Comparison of ENCODE assay signal across 9 cellular contexts in the genomic region with DNA sequence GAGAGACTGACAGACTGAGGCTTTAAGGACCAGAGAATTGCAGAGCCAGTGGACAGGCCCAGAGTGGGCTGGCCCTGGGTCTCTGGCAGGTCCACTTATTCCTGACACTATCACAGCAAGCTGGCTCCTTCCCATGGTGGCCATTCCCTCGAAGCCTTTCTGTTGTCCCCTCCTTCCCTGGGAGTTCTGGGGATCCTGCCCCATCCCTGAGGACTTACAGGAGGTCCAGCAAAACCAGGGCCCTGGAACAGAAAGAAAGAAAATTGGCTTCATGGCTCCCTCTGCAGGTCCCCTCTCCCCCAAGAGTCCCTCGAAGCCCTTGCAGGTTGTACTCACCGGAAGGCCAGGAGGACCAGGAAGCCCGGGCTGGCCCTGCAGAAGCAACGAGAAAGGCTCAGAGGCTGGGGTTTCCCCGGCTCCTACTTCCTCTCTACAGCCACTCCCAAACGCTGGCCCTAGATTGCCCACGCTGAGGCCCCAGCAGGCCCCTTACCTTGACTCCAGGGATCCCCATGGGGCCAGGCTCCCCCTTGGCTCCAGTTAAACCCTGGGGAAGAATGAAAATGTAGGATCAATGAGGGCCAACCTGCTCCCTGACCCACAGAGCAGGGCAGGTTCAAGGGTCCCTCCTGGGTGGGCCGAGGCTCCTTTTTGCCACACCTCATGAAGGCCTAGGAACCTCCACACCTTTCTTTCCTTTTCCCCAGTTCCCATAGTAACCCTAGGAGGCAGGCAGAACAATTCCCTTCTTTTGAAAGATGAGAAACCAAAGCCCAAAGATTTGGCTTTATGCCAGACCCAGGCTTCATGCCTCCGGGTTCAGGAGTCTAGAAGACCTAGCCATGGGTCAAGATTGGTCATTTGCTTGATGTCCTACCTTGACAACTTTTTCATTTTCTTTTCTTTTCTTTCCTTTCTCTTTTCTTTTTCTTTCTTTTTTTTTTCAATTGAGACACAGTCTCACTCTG. TPM values are rescaled to one million over a fixed set of nuclear protein-coding genes. Genes with fewer than 3 reads are reported as not detected.
DNase-seq lines count a peak whose midpoint lies in the region; ATAC-seq and TF ChIP-seq lines count a peak whose summit lies in the region.
"Had no signal": no experiment of that assay in that cellular context is flagged by ENCODE, and none has a peak within 500 bp of the region (broad histone marks: within the 10 kb centered on the region; RNA-seq: fewer than 3 reads in every experiment).

No MANE protein-coding gene starts in this region.

- no peaks in the 10 kb centered on the region for H3K36me3 ChIP-seq in esophagus muscularis mucosa

- H3K9me3 Mint-ChIP-seq in T-helper 2 cell treated with Interferon-gamma antibody and Interleukin-4, amounts not matched to agents 5 μg/mL and 100 μg/mL, for 36 hours = no peaks in the 10 kb centered on the region
- H3K9me3 Mint-ChIP-seq in naive thymus-derived CD8-positive, alpha-beta T cell = no peaks in the 10 kb centered on the region
- H3K9me3 Mint-ChIP-seq: CD4-positive, alpha-beta T cell had no signal

- DNase-seq in activated CD4-positive, alpha-beta T cell treated with anti-CD3 and anti-CD28 coated beads for 48 hours = peak; percentile 37
- DNase-seq in activated CD4-positive, alpha-beta T cell treated with anti-CD3 and anti-CD28 coated beads, Interleukin-2, amount 50 U/mL, for 1 hour = no peak
- peak; percentile 32 for DNase-seq in T-helper 2 cell treated with Interferon-gamma antibody and Interleukin-4, amounts not matched to agents 5 μg/mL and 100 μg/mL, for 36 hours (ENCODE audit: low spot score)
- DNase-seq in naive thymus-derived CD8-positive, alpha-beta T cell = peak in 1 of 10 donors; percentile 24
- DNase-seq in esophagus muscularis mucosa (ENCODE audit: extremely low spot score) = no peak
- DNase-seq in NCI-H187 treated with DMSO at 0.1 percent for 48 hours (lab: John Stamatoyannopoulos, UW) = no peak
- DNase-seq in posterior vena cava (ENCODE audit: low spot score) = no peak

- H3K4me1 Mint-ChIP-seq in T-helper 2 cell treated with Interferon-gamma antibody and Interleukin-4, amounts not matched to agents 5 μg/mL and 100 μg/mL, for 36 hours (ENCODE audit: low read depth) = peaks cover 28% of the 10 kb centered on the region
- H3K4me1 Mint-ChIP-seq in naive thymus-derived CD8-positive, alpha-beta T cell = peaks cover 10 to 38% (median 29%) of the 10 kb centered on the region in 4 donors

- no peaks in the 10 kb centered on the region for H3K9me3 ChIP-seq in esophagus muscularis mucosa

- no peaks in the 10 kb centered on the region for H3K36me3 Mint-ChIP-seq in T-helper 2 cell treated with Interferon-gamma antibody and Interleukin-4, amounts not matched to agents 5 μg/mL and 100 μg/mL, for 36 hours (ENCODE audit: low read depth)
- no peaks in the 10 kb centered on the region for H3K36me3 Mint-ChIP-seq in naive thymus-derived CD8-positive, alpha-beta T cell

- H3K27ac Mint-ChIP-seq in T-helper 2 cell treated with Interferon-gamma antibody and Interleukin-4, amounts not matched to agents 5 μg/mL and 100 μg/mL, for 36 hours = peak overlapping the region; percentile 74
- H3K27ac Mint-ChIP-seq in naive thymus-derived CD8-positive, alpha-beta T cell = peak overlapping the region in 7 of 10 donors; percentile 31 to 67 (median 47)
- H3K27ac Mint-ChIP-seq: CD4-positive, alpha-beta T cell had no signal

- peaks cover 0 to 20% (median 16%) of the 10 kb centered on the region in 4 donors for H3K27me3 ChIP-seq in esophagus muscularis mucosa

- H3K27me3 Mint-ChIP-seq in T-helper 2 cell treated with Interferon-gamma antibody and Interleukin-4, amounts not matched to agents 5 μg/mL and 100 μg/mL, for 36 hours (ENCODE audit: low read depth) = peaks cover 12% of the 10 kb centered on the region
- H3K27me3 Mint-ChIP-seq in naive thymus-derived CD8-positive, alpha-beta T cell = peaks cover 0 to 1% (median 0%) of the 10 kb centered on the region in 5 donors

- intact Hi-C loops in esophagus muscularis mucosa (cut with DNase I) (no loop called here), posterior vena cava (cut with DNase I) (no loop called here)

- peak overlapping the region; percentile 49 for H3K4me3 Mint-ChIP-seq in T-helper 2 cell treated with Interferon-gamma antibody and Interleukin-4, amounts not matched to agents 5 μg/mL and 100 μg/mL, for 36 hours
- peak overlapping the region in 3 of 10 donors; percentile 4 to 61 (median 15) for H3K4me3 Mint-ChIP-seq in naive thymus-derived CD8-positive, alpha-beta T cell
- H3K4me3 Mint-ChIP-seq: CD4-positive, alpha-beta T cell had no signal

- peaks cover 24 to 35% (median 31%) of the 10 kb centered on the region in 4 donors for H3K4me1 ChIP-seq in esophagus muscularis mucosa

- POLR2A ChIA-PET in naive thymus-derived CD8-positive, alpha-beta T cell (lab: Charles Lee) = interaction anchor here (3.7 kb wide), 1 partner anchor 54 kb away, joined by 13 read pairs; the partner anchor contains the start of gene ZMPSTE24

- TF ChIP-seq POLR2A in esophagus muscularis mucosa (IDR thresholded peaks at IDR 0.05; ENCODE audit: low read depth) = no peak

- peak; percentile 43 for ATAC-seq in HG03135 (IDR thresholded peaks at IDR 0.05; ENCODE audit: unreplicated experiment)
- no peak for ATAC-seq in naive thymus-derived CD8-positive, alpha-beta T cell

- 69% methylated on average over 10 of the region's 10 CpGs for WGBS in esophagus muscularis mucosa

- H3K27ac ChIP-seq in esophagus muscularis mucosa (replicated peaks in 1 of 4) = no peak overlapping the region

- TF ChIP-seq CTCF in esophagus muscularis mucosa (IDR thresholded peaks at IDR 0.05) = no peak

- no peak for TF ChIP-seq EP300 in esophagus muscularis mucosa (IDR thresholded peaks at IDR 0.05)

- no peak overlapping the region for H3K4me3 ChIP-seq in esophagus muscularis mucosa

RNA-seq across cellular contexts. Expression of gene COL9A2, which starts 4.6 kb away (rescaled TPM):
- 1 to 10 TPM; 5.2 to 6.3 TPM for total RNA-seq in naive thymus-derived CD8-positive, alpha-beta T cell
- under 1 TPM; 0.73 to 0.83 (median 0.76) TPM for polyA plus RNA-seq in naive thymus-derived CD8-positive, alpha-beta T cell
- total RNA-seq in esophagus muscularis mucosa (1 to 10 TPM; 1.2 to 2.5 (median 1.7) TPM), posterior vena cava (1 to 10 TPM in 1 of 2 donors, under 1 TPM in 1; 0.67 to 3.1 TPM)

RNA-seq across cellular contexts. Expression of gene ZMPSTE24, which starts 54.5 kb away (rescaled TPM):
- total RNA-seq in naive thymus-derived CD8-positive, alpha-beta T cell = 10 to 100 TPM; 18.3 to 19.7 TPM
- 10 to 100 TPM; 20.8 to 23.6 (median 23.0) TPM for polyA plus RNA-seq in naive thymus-derived CD8-positive, alpha-beta T cell
- 10 to 100 TPM; 37.4 to 49.8 (median 48.9) TPM for total RNA-seq in esophagus muscularis mucosa
- 10 to 100 TPM; 42.3 to 51.4 TPM for total RNA-seq in posterior vena cava

Comparison
In these comparisons a context has a peak if more than half of its experiments do, and no peak if none do; other contexts are left out.
1. DNase-seq: peak in activated CD4-positive, alpha-beta T cell treated with anti-CD3 and anti-CD28 coated beads for 48 hours (single experiment) and T-helper 2 cell treated with Interferon-gamma antibody and Interleukin-4, amounts not matched to agents 5 μg/mL and 100 μg/mL, for 36 hours (single experiment); none in activated CD4-positive, alpha-beta T cell treated with anti-CD3 and anti-CD28 coated beads, Interleukin-2, amount 50 U/mL, for 1 hour (single experiment), esophagus muscularis mucosa (single experiment), NCI-H187 treated with DMSO at 0.1 percent for 48 hours (single experiment) and posterior vena cava (single experiment).